11 cellular contexts compared by ENCODE assay signal in the genomic region with DNA sequence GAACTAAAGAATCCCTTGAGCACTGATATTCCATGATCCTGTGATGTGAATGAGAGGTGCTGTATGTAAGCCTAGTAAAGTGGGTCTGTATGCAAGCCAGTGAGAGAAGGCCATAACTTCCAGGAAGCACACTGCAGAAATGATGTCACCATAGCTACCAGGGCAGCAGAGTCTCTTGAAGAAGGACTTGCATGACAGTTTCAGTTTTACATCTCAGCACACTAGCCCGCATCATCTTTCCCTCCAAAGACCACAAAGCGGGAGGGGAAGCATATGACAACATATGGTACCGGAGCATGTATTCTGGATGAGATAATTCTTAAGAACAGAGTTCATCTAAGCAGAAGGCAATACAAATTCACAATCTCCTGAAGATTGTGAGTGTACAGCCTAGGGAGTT. TPM values are rescaled to one million over a fixed set of nuclear protein-coding genes. Genes with fewer than 3 reads are reported as not detected.
DNase-seq lines count a peak whose midpoint lies in the region; ATAC-seq and TF ChIP-seq lines count a peak whose summit lies in the region.
"Had no signal": no experiment of that assay in that cellular context is flagged by ENCODE, and none has a peak within 500 bp of the region (broad histone marks: within the 10 kb centered on the region; RNA-seq: fewer than 3 reads in every experiment).

No MANE protein-coding gene starts in this region.

- H3K27ac ChIP-seq in HEK293 (ENCODE audit: extremely low read depth, low read depth, low read length) (no peak overlapping the region), OCI-LY7 (ENCODE audit: low read depth, low read length, poor library complexity, severe bottlenecking) (no peak overlapping the region), PC-3 (ENCODE audit: low read length) (no peak overlapping the region)

- no peaks in the 10 kb centered on the region for H3K4me1 ChIP-seq in HEK293 (ENCODE audit: control insufficient read depth, insufficient read depth, low read length)
- peaks cover 13% of the 10 kb centered on the region for H3K4me1 ChIP-seq in OCI-LY7 (ENCODE audit: insufficient read depth, low read length, poor library complexity, severe bottlenecking)
- no peaks in the 10 kb centered on the region; the same call in 1 of the 2 replicates for H3K4me1 ChIP-seq in PC-3 (ENCODE audit: insufficient read depth, low read length)

- H3K9ac ChIP-seq in PC-3 (ENCODE audit: low read length): no peak overlapping the region

- H3K27me3 ChIP-seq in PC-3 (ENCODE audit: low read length): no peaks in the 10 kb centered on the region

- CTCF ChIA-PET in HEK293 (lab: Yijun Ruan, JAX): no interaction called here
- CTCF ChIA-PET in OCI-LY7 (lab: Charles Lee; ENCODE audit: unreplicated experiment): no interaction called here
- CTCF ChIA-PET in PC-3 (lab: Charles Lee): no interaction called here

- no peaks in the 10 kb centered on the region; the same call in 1 of the 2 replicates for H3K9me3 ChIP-seq in HEK293 (ENCODE audit: control insufficient read depth, insufficient read depth, low read depth, low read length)
- peaks cover 10% of the 10 kb centered on the region; the same call in 1 of the 2 replicates for H3K9me3 ChIP-seq in OCI-LY7 (ENCODE audit: low read length)
- H3K9me3 ChIP-seq in PC-3 (ENCODE audit: low read length): no peaks in the 10 kb centered on the region

- no TSS peak for BruUV-seq in OCI-LY7 (replicated peaks; lab: Mats Ljungman, UMichigan)
- no TSS peak for BruUV-seq in PC-3 (replicated peaks; lab: Mats Ljungman, UMichigan)

- no peak for TF ChIP-seq CTCF in HEK293 (tag by site-specific recombination; IDR thresholded peaks at IDR 0.05)
- TF ChIP-seq CTCF in OCI-LY7 (conservative IDR thresholded peaks at IDR 0.05; ENCODE audit: low read length): no peak
- TF ChIP-seq CTCF in PC-3 (conservative IDR thresholded peaks at IDR 0.05; ENCODE audit: low read depth, low read length): no peak

- no peaks in the 10 kb centered on the region for H4K20me1 ChIP-seq in OCI-LY7 (ENCODE audit: insufficient read depth, low read length)
- H4K20me1 ChIP-seq in PC-3 (ENCODE audit: low read length): no peaks in the 10 kb centered on the region

- H3F3A ChIP-seq in PC-3 (ENCODE audit: low read length, unreplicated experiment): no peaks in the 10 kb centered on the region

- H2AFZ ChIP-seq in OCI-LY7 (ENCODE audit: low read length) (no peak overlapping the region), PC-3 (ENCODE audit: low read length) (no peak overlapping the region)

- no peaks in the 10 kb centered on the region for H3K79me2 ChIP-seq in OCI-LY7 (ENCODE audit: insufficient read depth, low read depth, low read length)
- H3K79me2 ChIP-seq in PC-3 (ENCODE audit: low read length): no peaks in the 10 kb centered on the region

- ATAC-seq in GM18517 (IDR thresholded peaks at IDR 0.05; ENCODE audit: unreplicated experiment) (peak; percentile 41), PC-3 (no peak)
- ATAC-seq: HepG2 had no signal

- DNase-seq in CD1c-positive myeloid dendritic cell (ENCODE audit: extremely low spot score) (peak; percentile 24), MV-4-11 (lab: John Stamatoyannopoulos, UW) (peak; percentile 88), OCI-LY7 (ENCODE audit: low spot score) (no peak), PC-3 (no peak), mesenteric fat pad (ENCODE audit: low spot score) (no peak)
- DNase-seq in effector CD4-positive, alpha-beta T cell: no peak
- DNase-seq: mesendoderm, small intestine had no signal

- H3K4me3 ChIP-seq in HEK293 (ENCODE audit: low read depth, low read length) (no peak overlapping the region), OCI-LY7 (ENCODE audit: low read depth, low read length, poor library complexity, severe bottlenecking) (no peak overlapping the region), PC-3 (ENCODE audit: low read length) (no peak overlapping the region)

- POLR2A ChIA-PET in HEK293 (lab: Yijun Ruan, JAX) (no interaction called here), OCI-LY7 (lab: Charles Lee) (interaction anchor here (1.1 kb wide), 2 partner anchors 15 to 40 kb away, joined by 3 read pairs; no protein-coding TSS in a partner anchor), PC-3 (lab: Charles Lee; ENCODE audit: unreplicated experiment) (no interaction called here)

- H3K36me3 ChIP-seq in HEK293 (ENCODE audit: control insufficient read depth in 2 of 2, insufficient read depth in 1 of 2, low read length in 2 of 2): no peaks in the 10 kb centered on the region
- no peaks in the 10 kb centered on the region for H3K36me3 ChIP-seq in OCI-LY7 (ENCODE audit: insufficient read depth, low read length)
- no peaks in the 10 kb centered on the region for H3K36me3 ChIP-seq in PC-3 (ENCODE audit: low read depth, low read length)

- H3K4me2 ChIP-seq in OCI-LY7 (ENCODE audit: low read length) (no peak overlapping the region), PC-3 (ENCODE audit: low read length) (no peak overlapping the region)

- H3K9me2 ChIP-seq in OCI-LY7 (ENCODE audit: insufficient read depth, low read length) (no peaks in the 10 kb centered on the region), PC-3 (replicated peaks; ENCODE audit: low read length) (no peaks in the 10 kb centered on the region)

- intact Hi-C loops in OCI-LY7 (cut with micrococcal nuclease; ENCODE audit: unreplicated experiment) (no loop called here), PC-3 (cut with micrococcal nuclease) (no loop called here)

TF ChIP-seq in HEK293, 187 proteins besides CTCF, POLR2A, EP300 and RAD21:
- TF ChIP-seq, protein P1, sequence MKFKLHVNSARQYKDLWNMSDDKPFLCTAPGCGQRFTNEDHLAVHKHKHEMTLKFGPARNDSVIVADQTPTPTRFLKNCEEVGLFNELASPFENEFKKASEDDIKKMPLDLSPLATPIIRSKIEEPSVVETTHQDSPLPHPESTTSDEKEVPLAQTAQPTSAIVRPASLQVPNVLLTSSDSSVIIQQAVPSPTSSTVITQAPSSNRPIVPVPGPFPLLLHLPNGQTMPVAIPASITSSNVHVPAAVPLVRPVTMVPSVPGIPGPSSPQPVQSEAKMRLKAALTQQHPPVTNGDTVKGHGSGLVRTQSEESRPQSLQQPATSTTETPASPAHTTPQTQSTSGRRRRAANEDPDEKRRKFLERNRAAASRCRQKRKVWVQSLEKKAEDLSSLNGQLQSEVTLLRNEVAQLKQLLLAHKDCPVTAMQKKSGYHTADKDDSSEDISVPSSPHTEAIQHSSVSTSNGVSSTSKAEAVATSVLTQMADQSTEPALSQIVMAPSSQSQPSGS (tag by site-specific recombination; IDR thresholded peaks at IDR 0.05; ENCODE audit: low read depth): peak; percentile 48
- no peak for TF ChIP-seq KLF1 (tag by site-specific recombination; IDR thresholded peaks at IDR 0.05)
- TF ChIP-seq, protein P2, sequence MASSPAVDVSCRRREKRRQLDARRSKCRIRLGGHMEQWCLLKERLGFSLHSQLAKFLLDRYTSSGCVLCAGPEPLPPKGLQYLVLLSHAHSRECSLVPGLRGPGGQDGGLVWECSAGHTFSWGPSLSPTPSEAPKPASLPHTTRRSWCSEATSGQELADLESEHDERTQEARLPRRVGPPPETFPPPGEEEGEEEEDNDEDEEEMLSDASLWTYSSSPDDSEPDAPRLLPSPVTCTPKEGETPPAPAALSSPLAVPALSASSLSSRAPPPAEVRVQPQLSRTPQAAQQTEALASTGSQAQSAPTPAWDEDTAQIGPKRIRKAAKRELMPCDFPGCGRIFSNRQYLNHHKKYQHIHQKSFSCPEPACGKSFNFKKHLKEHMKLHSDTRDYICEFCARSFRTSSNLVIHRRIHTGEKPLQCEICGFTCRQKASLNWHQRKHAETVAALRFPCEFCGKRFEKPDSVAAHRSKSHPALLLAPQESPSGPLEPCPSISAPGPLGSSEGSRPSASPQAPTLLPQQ (tag by site-specific recombination; IDR thresholded peaks at IDR 0.05): no peak

RNA-seq across cellular contexts. Expression of a gene that starts 37.6 kb away (rescaled TPM):
- 0.85 and 1.3 TPM in 2 replicates for total RNA-seq in OCI-LY7 (2014; rRNA removed; shearing (Covaris generic))
- total RNA-seq in OCI-LY7 (2022) (17.1 and 21.9 TPM in 2 replicates), PC-3 (2014; rRNA removed) (7.9 and 8.2 TPM in 2 replicates), mesenteric fat pad (45.2 TPM)

Comparison
In these comparisons a context has a peak if more than half of its experiments do, and no peak if none do; other contexts are left out.
1. DNase-seq: peak in CD1c-positive myeloid dendritic cell (single experiment) and MV-4-11 (single experiment); none in OCI-LY7 (single experiment), effector CD4-positive, alpha-beta T cell (single experiment), PC-3 (single experiment) and mesenteric fat pad (single experiment).